ENCODE assay signal across 11 cellular contexts in genomic region chr2:155908567-155908966, GRCh38.
"Had no signal": no experiment of that assay in that cellular context is flagged by ENCODE, and none has a peak within 500 bp of the region (broad histone marks: within the 10 kb centered on the region; RNA-seq: fewer than 3 reads in every experiment).

No MANE protein-coding gene starts in this region.

- ATAC-seq: GM23338, HCT116 had no signal

- FAIRE-seq: H1, H54 had no signal

- H3K27ac ChIP-seq: GM23248 had no signal

- H3K27ac Mint-ChIP-seq: GM23338, HFFc6 had no signal

- H3K9ac ChIP-seq: GM23248 had no signal

- H3K4me3 Mint-ChIP-seq: GM23338, H9, HFFc6 had no signal

- H3K36me3 ChIP-seq: HAP-1 had no signal

- H3K9me3 Mint-ChIP-seq: GM23338, H9 had no signal

- H3K4me3 ChIP-seq: GM23248, GM23338, HAP-1 had no signal

- H3K9me3 ChIP-seq: HAP-1 had no signal

- H2AFZ ChIP-seq: GM23248, GM23338 had no signal

- H3K4me2 ChIP-seq: GM23338 had no signal

- DNase-seq: GM23248, GOT3, H7, H9, HCEC 1CT, HFFc6 had no signal
